9 cellular contexts compared by ENCODE assay signal in genomic region chr4:76607266-76607799, GRCh38.
A peak's percentile ranks its signal among the peaks of the same experiment; 100 is the strongest.
DNase-seq lines count a peak whose midpoint lies in the region; ATAC-seq lines count a peak whose summit lies in the region.
"Had no signal": no experiment of that assay in that cellular context is flagged by ENCODE, and none has a peak within 500 bp of the region (broad histone marks: within the 10 kb centered on the region; RNA-seq: fewer than 3 reads in every experiment).

No MANE protein-coding gene starts in this region.

- ATAC-seq in GM19043 (IDR thresholded peaks at IDR 0.05; ENCODE audit: low read depth, unreplicated experiment) (peak; percentile 82), HG02884 (IDR thresholded peaks at IDR 0.05; ENCODE audit: unreplicated experiment) (peak; percentile 91)
- ATAC-seq in stimulated activated naive B cell treated with anti-CD40 and anti-IgM and Interleukin-4, amounts not matched to agents 10 μg/mL and 1 μg/mL and 100 μg/mL, for 72 hours (replicated peaks) = peak; percentile 88 to 91
- no peak for ATAC-seq in activated naive CD4-positive, alpha-beta T cell treated with anti-CD3 and anti-CD28 coated beads, Interleukin-2, amount 50 U/mL, for 72 hours

- no peaks in the 10 kb centered on the region for H3K36me3 ChIP-seq in SJSA1
- H3K36me3 ChIP-seq: neutrophil had no signal

- peaks cover 12 to 24% of the 10 kb centered on the region in 2 donors for H3K4me1 Mint-ChIP-seq in stimulated activated naive B cell treated with anti-CD40 and anti-IgM and Interleukin-4, amounts not matched to agents 10 μg/mL and 1 μg/mL and 100 μg/mL, for 72 hours

- no peaks in the 10 kb centered on the region for H3K27me3 ChIP-seq in SJSA1 (replicated peaks)

- H3K4me3 Mint-ChIP-seq in stimulated activated naive B cell treated with anti-CD40 and anti-IgM and Interleukin-4, amounts not matched to agents 10 μg/mL and 1 μg/mL and 100 μg/mL, for 72 hours = peak overlapping the region in 1 of 2 donors; percentile 21

- DNase-seq in SJSA1 (ENCODE audit: low read depth in 1 of 2, low spot score in 2 of 2) (no peak), ecto neural progenitor cell (ENCODE audit: low spot score) (no peak), NCI-H2107 treated with DMSO at 0.1 percent for 48 hours (lab: John Stamatoyannopoulos, UW; ENCODE audit: unreplicated experiment) (no peak), NCI-H2171 treated with DMSO at 0.1 percent for 48 hours (lab: John Stamatoyannopoulos, UW) (no peak)
- DNase-seq in stimulated activated naive B cell treated with anti-CD40 and anti-IgM and Interleukin-4, amounts not matched to agents 10 μg/mL and 1 μg/mL and 100 μg/mL, for 72 hours = peak; percentile 28
- DNase-seq in activated naive CD4-positive, alpha-beta T cell treated with anti-CD3 and anti-CD28 coated beads, Interleukin-2, amount 50 U/mL, for 72 hours (ENCODE audit: low spot score in 2 of 2) = no peak

- no peaks in the 10 kb centered on the region for H3K27me3 Mint-ChIP-seq in stimulated activated naive B cell treated with anti-CD40 and anti-IgM and Interleukin-4, amounts not matched to agents 10 μg/mL and 1 μg/mL and 100 μg/mL, for 72 hours

- no peaks in the 10 kb centered on the region for H3K36me3 Mint-ChIP-seq in stimulated activated naive B cell treated with anti-CD40 and anti-IgM and Interleukin-4, amounts not matched to agents 10 μg/mL and 1 μg/mL and 100 μg/mL, for 72 hours
- no peaks in the 10 kb centered on the region for H3K36me3 Mint-ChIP-seq in activated naive CD4-positive, alpha-beta T cell treated with anti-CD3 and anti-CD28 coated beads, Interleukin-2, amount 50 U/mL, for 72 hours

- no peaks in the 10 kb centered on the region for H3K9me3 ChIP-seq in SJSA1 (replicated peaks)
- H3K9me3 ChIP-seq: neutrophil had no signal

- H3K27ac Mint-ChIP-seq in stimulated activated naive B cell treated with anti-CD40 and anti-IgM and Interleukin-4, amounts not matched to agents 10 μg/mL and 1 μg/mL and 100 μg/mL, for 72 hours = no peak overlapping the region
- H3K27ac Mint-ChIP-seq in activated naive CD4-positive, alpha-beta T cell treated with anti-CD3 and anti-CD28 coated beads, Interleukin-2, amount 50 U/mL, for 72 hours = no peak overlapping the region

- H3K9me3 Mint-ChIP-seq in stimulated activated naive B cell treated with anti-CD40 and anti-IgM and Interleukin-4, amounts not matched to agents 10 μg/mL and 1 μg/mL and 100 μg/mL, for 72 hours = no peaks in the 10 kb centered on the region
- no peaks in the 10 kb centered on the region for H3K9me3 Mint-ChIP-seq in activated naive CD4-positive, alpha-beta T cell treated with anti-CD3 and anti-CD28 coated beads, Interleukin-2, amount 50 U/mL, for 72 hours

- peaks cover 60% of the 10 kb centered on the region for H3K4me1 ChIP-seq in SJSA1 (replicated peaks)

- peak overlapping the region; percentile 1; the same call in 1 of the 2 replicates for H3K27ac ChIP-seq in SJSA1
- H3K27ac ChIP-seq: neutrophil had no signal

- H3K4me3 ChIP-seq in SJSA1 = no peak overlapping the region

Comparison
In these comparisons a context has a peak if more than half of its experiments do, and no peak if none do; other contexts are left out.
1. ATAC-seq: peak in GM19043 (single experiment), HG02884 (single experiment) and stimulated activated naive B cell treated with anti-CD40 and anti-IgM and Interleukin-4, amounts not matched to agents 10 μg/mL and 1 μg/mL and 100 μg/mL, for 72 hours (2 of 2); none in activated naive CD4-positive, alpha-beta T cell treated with anti-CD3 and anti-CD28 coated beads, Interleukin-2, amount 50 U/mL, for 72 hours (0 of 2).